20 cellular contexts compared by ENCODE assay signal in genomic region chr22:31578171-31578570, GRCh38.
"Had no signal": no experiment of that assay in that cellular context is flagged by ENCODE, and none has a peak within 500 bp of the region (broad histone marks: within the 10 kb centered on the region; RNA-seq: fewer than 3 reads in every experiment).

No MANE protein-coding gene starts in this region.

- DNase-seq: activated CD4-positive, alpha-beta T cell treated with anti-CD3 and anti-CD28 coated beads for 48 hours; activated CD8-positive, alpha-beta memory T cell treated with anti-CD3 and anti-CD28 coated beads, Interleukin-2, amount 10 ng/mL, durations not matched to agents 7 days and 5 days; activated CD8-positive, alpha-beta T cell treated with anti-CD3 and anti-CD28 coated beads for 36 hours; activated naive CD8-positive, alpha-beta T cell treated with anti-CD3 and anti-CD28 coated beads for 36 hours; activated T-cell treated with anti-CD3 and anti-CD28 coated beads for 4 hours; cortex of kidney; foreskin fibroblast; heart right ventricle; islet precursor cell; lower lobe of right lung; naive thymus-derived CD4-positive, alpha-beta T cell; sigmoid colon; stimulated activated CD4-positive, alpha-beta T cell treated with anti-CD3 and anti-CD28 coated beads, Interleukin-15, amount 100 ng/mL, for 24 hours; stimulated activated CD4-positive, alpha-beta T cell treated with anti-CD3 and anti-CD28 coated beads, Interleukin-2, amount 100 ng/mL, for 48 hours; stimulated activated naive CD8-positive, alpha-beta T cell treated with anti-CD3 and anti-CD28 coated beads, Interleukin-15, Interleukin-2, amounts not matched to agents 100 U/mL and 50 U/mL, for 24 hours; T1000; thyroid gland had no signal

- ATAC-seq: activated CD8-positive, alpha-beta memory T cell treated with anti-CD3 and anti-CD28 coated beads, Interleukin-2, amount 10 ng/mL, durations not matched to agents 7 days and 5 days; activated CD8-positive, alpha-beta T cell treated with anti-CD3 and anti-CD28 coated beads for 36 hours; heart right ventricle; lower lobe of right lung; naive thymus-derived CD4-positive, alpha-beta T cell; stimulated activated naive CD8-positive, alpha-beta T cell treated with anti-CD3 and anti-CD28 coated beads, Interleukin-15, Interleukin-2, amounts not matched to agents 100 U/mL and 50 U/mL, for 24 hours had no signal

- H3K9me3 Mint-ChIP-seq: activated CD8-positive, alpha-beta T cell treated with anti-CD3 and anti-CD28 coated beads for 36 hours; activated naive CD8-positive, alpha-beta T cell treated with anti-CD3 and anti-CD28 coated beads for 36 hours; central memory CD8-positive, alpha-beta T cell; naive thymus-derived CD4-positive, alpha-beta T cell; neural progenitor cell; T-helper 1 cell treated with Interleukin-12 subunit alpha and Interleukin-12 subunit beta and Interleukin-4 antibody, amounts not matched to agents 30 μg/mL and 1 μg/mL, for 36 hours had no signal

- H3K27ac ChIP-seq: heart right ventricle, lower lobe of right lung, neural progenitor cell, sigmoid colon, thyroid gland had no signal

- H3K4me3 Mint-ChIP-seq: activated CD8-positive, alpha-beta memory T cell treated with anti-CD3 and anti-CD28 coated beads, Interleukin-2, amount 10 ng/mL, durations not matched to agents 7 days and 5 days; activated CD8-positive, alpha-beta T cell treated with anti-CD3 and anti-CD28 coated beads for 36 hours; activated naive CD8-positive, alpha-beta T cell treated with anti-CD3 and anti-CD28 coated beads for 36 hours; central memory CD8-positive, alpha-beta T cell; naive thymus-derived CD4-positive, alpha-beta T cell; neural progenitor cell; T-helper 1 cell treated with Interleukin-12 subunit alpha and Interleukin-12 subunit beta and Interleukin-4 antibody, amounts not matched to agents 30 μg/mL and 1 μg/mL, for 36 hours had no signal

- H3K27ac Mint-ChIP-seq: activated naive CD8-positive, alpha-beta T cell treated with anti-CD3 and anti-CD28 coated beads for 36 hours had no signal

- H3K27me3 Mint-ChIP-seq: activated CD8-positive, alpha-beta memory T cell treated with anti-CD3 and anti-CD28 coated beads, Interleukin-2, amount 10 ng/mL, durations not matched to agents 7 days and 5 days; activated CD8-positive, alpha-beta T cell treated with anti-CD3 and anti-CD28 coated beads for 36 hours; activated naive CD8-positive, alpha-beta T cell treated with anti-CD3 and anti-CD28 coated beads for 36 hours; central memory CD8-positive, alpha-beta T cell; naive thymus-derived CD4-positive, alpha-beta T cell had no signal
